Comparison of ENCODE assay signal across 10 cellular contexts in the genomic region with DNA sequence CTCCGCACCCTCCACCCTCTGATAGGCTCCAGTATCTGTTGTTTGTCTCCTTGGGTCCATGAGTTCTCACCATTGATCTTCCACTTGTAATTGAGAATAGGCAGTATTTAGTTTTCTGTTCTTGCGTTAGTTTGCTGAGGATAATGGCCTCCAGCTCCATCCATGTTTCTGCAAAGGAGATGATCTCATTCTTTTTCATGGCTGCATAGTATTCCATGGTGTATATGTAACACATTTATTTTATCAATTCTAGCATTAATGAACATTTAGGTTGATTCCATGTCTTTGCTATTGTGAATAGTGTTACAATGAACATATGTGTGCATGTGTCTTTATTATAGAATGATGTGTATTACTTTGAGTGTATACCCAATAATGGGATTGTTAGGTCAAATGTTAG.
"Had no signal": no experiment of that assay in that cellular context is flagged by ENCODE, and none has a peak within 500 bp of the region (broad histone marks: within the 10 kb centered on the region; RNA-seq: fewer than 3 reads in every experiment).

No MANE protein-coding gene starts in this region.

- ATAC-seq: GM23338, HCT116 had no signal

- H3K4me3 Mint-ChIP-seq: GM23338, H9, HFFc6 had no signal

- DNase-seq: GM23248, GOT3, H7, H9, HCEC 1CT, HFFc6 had no signal

- FAIRE-seq: H54 had no signal

- H3K4me2 ChIP-seq: GM23338 had no signal

- H3K4me3 ChIP-seq: GM23248, GM23338, HAP-1 had no signal

- H3K27ac ChIP-seq: GM23248 had no signal

- H3K9ac ChIP-seq: GM23248 had no signal

- H3K9me3 Mint-ChIP-seq: HFFc6 had no signal

- H3K36me3 ChIP-seq: HAP-1 had no signal

- H3K27ac Mint-ChIP-seq: GM23338, H9, HFFc6 had no signal

- H3K4me1 ChIP-seq: HAP-1 had no signal

- H2AFZ ChIP-seq: GM23248, GM23338 had no signal
